8 cellular contexts compared by ENCODE assay signal in the genomic region with DNA sequence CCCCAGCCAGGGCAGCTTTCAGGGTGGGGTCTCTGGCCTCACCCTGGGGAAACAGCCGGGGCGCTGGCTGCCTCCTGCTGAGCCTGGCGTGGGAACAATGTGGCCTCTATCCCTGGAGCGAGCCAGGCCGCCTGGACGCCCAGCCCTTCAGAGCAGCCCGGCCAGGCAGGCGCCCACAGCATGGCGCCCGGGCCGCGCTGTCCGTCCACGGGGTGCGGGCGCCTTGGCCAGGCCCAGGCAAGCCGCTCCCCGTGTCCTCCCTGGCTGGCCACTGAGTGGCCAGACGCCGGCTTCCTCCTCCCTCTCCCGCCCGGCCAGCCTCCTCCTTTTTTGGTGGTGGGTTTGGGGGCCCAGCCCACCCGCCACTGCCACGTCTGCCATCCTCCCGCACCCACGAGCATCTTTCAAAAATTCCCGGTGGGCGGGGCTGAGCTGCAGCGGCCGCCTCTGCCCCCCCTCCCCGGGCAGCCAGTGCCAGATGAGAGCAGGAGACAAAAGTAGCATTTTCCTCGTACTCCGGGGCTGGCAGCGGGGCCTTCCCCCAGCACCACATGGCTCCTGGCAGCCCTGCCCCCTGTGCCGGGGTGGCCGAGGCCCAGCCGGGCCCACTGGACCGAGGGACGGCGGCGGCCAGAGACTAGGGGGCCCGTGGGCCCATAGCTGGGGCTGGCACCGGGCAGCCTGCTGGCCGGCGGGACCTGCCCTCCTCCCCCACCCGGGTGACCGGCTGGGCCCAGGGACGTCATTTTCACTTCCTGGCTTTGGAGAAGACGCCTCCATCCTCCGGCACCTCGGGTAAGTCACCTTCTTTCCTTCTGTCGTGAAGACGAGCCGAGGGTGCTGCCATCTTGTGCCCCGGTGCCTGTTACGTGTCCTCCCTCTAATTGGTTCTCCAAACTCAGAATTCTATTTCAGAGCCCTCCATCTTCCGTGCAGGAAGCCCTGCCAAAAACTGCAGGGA.
A peak's percentile ranks its signal among the peaks of the same experiment; 100 is the strongest.
DNase-seq lines count a peak whose midpoint lies in the region; ATAC-seq, FAIRE-seq and TF ChIP-seq lines count a peak whose summit lies in the region.

No MANE protein-coding gene starts in this region.

- H3K4me2 ChIP-seq in A549, result peak overlapping the region; percentile 96
- H3K4me2 ChIP-seq in Loucy (ENCODE audit: low read depth, low read length, poor library complexity, severe bottlenecking), result peak overlapping the region; percentile 98

- peak overlapping the region; percentile 100 for H3K9ac ChIP-seq in Loucy (ENCODE audit: low read depth, low read length, poor library complexity, severe bottlenecking)

- peak in 1 of 2 experiments; percentile 93 for DNase-seq in A549 (ENCODE audit: low read depth in 1 of 2, low spot score in 1 of 2)
- peak; percentile 78 to 89 for DNase-seq in breast epithelium (ENCODE audit: low spot score in 2 of 2)
- peak; percentile 56 for DNase-seq in lower lobe of right lung
- DNase-seq in activated gamma-delta T cell treated with Interleukin-2 at 50 U/mL for 16 hours, result no peak

- peaks cover 54% of the 10 kb centered on the region for H3K4me1 ChIP-seq in A549
- H3K4me1 ChIP-seq in Loucy (ENCODE audit: insufficient read depth, low read length, poor library complexity, severe bottlenecking), result peaks cover 43% of the 10 kb centered on the region
- H3K4me1 ChIP-seq in breast epithelium, result peaks cover 0 to 18% of the 10 kb centered on the region in 2 donors
- peaks cover 93% of the 10 kb centered on the region for H3K4me1 ChIP-seq in lower lobe of right lung

- H3K27me3 ChIP-seq in Loucy (ENCODE audit: insufficient read depth, low read length, poor library complexity, severe bottlenecking) (peaks cover 12% of the 10 kb centered on the region), breast epithelium (no peaks in the 10 kb centered on the region), lower lobe of right lung (ENCODE audit: low read depth) (no peaks in the 10 kb centered on the region)

- H3K4me3 ChIP-seq in A549 (peak overlapping the region; percentile 52), Loucy (ENCODE audit: low read length, poor library complexity, severe bottlenecking) (peak overlapping the region; percentile 88), breast epithelium (peak overlapping the region; percentile 85 to 98 (median 97)), lower lobe of right lung (peak overlapping the region; percentile 93)

- H3K27ac ChIP-seq in A549, result peak overlapping the region; percentile 99 to 100
- peak overlapping the region; percentile 99 to 100 for H3K27ac ChIP-seq in breast epithelium
- H3K27ac ChIP-seq in lower lobe of right lung, result peak overlapping the region; percentile 98

- H4K20me1 ChIP-seq in Loucy (ENCODE audit: insufficient read depth, low read length, poor library complexity, severe bottlenecking), result peaks cover 82% of the 10 kb centered on the region

- H3K36me3 ChIP-seq in Loucy (ENCODE audit: insufficient read depth, low read length) (peaks cover 79% of the 10 kb centered on the region; the same call in 1 of the 2 replicates), breast epithelium (no peaks in the 10 kb centered on the region), lower lobe of right lung (peaks cover 35% of the 10 kb centered on the region)

- POLR2A ChIA-PET in A549 (lab: Yijun Ruan, JAX), result interaction anchor here (0.8 to 4.4 kb wide), 6 partner anchors 8 to 73 kb away, joined by 3 to 39 read pairs (median 4); no protein-coding TSS in a partner anchor

- peak; percentile 30 for TF ChIP-seq POLR2A in A549 (IDR thresholded peaks at IDR 0.05; ENCODE audit: low read length)
- TF ChIP-seq POLR2A in breast epithelium (IDR thresholded peaks at IDR 0.05), result no peak

- H2AFZ ChIP-seq in Loucy (ENCODE audit: low read length), result no peak overlapping the region

- WGBS in A549 (ENCODE audit: missing lambda C conversion rate), result under 1% methylated on average over 15 of the region's 57 CpGs

- intact Hi-C loops in breast epithelium (cut with DNase I; ENCODE audit: low total_unique reads), result no loop called here
- intact Hi-C loops in lower lobe of right lung (cut with DNase I), result no loop called here

- no peak for TF ChIP-seq EP300 in A549 (IDR thresholded peaks at IDR 0.05)

- H3F3A ChIP-seq in Loucy (ENCODE audit: low read depth), result no peaks in the 10 kb centered on the region

- H3K9me2 ChIP-seq in Loucy (replicated peaks; ENCODE audit: low read depth, low read length), result no peaks in the 10 kb centered on the region

- TF ChIP-seq CTCF in A549 (IDR thresholded peaks at IDR 0.05), result no peak
- TF ChIP-seq CTCF in Loucy (conservative IDR thresholded peaks at IDR 0.05; ENCODE audit: low read length), result 0 out of 2 replicates have a peak, but pooled peaks have one; percentile 17
- TF ChIP-seq CTCF in breast epithelium (IDR thresholded peaks at IDR 0.05), result no peak
- TF ChIP-seq CTCF in lower lobe of right lung (IDR thresholded peaks at IDR 0.05), result no peak

- no peak for TF ChIP-seq RAD21 in A549 (conservative IDR thresholded peaks at IDR 0.05 in 1 of 2, IDR thresholded peaks at IDR 0.05 in 1 of 2)

- CTCF ChIA-PET in A549 (lab: Yijun Ruan, JAX), result interaction anchor here (0.6 to 2.4 kb wide), 6 partner anchors 9 to 86 kb away, joined by 3 to 14 read pairs (median 3); no protein-coding TSS in a partner anchor

- FAIRE-seq in A549 (lab: Jason Lieb, UNC), result no peak

- no peaks in the 10 kb centered on the region for H3K9me3 ChIP-seq in A549
- no peaks in the 10 kb centered on the region for H3K9me3 ChIP-seq in Loucy (ENCODE audit: insufficient read depth, low read depth, low read length)
- H3K9me3 ChIP-seq in breast epithelium, result no peaks in the 10 kb centered on the region
- H3K9me3 ChIP-seq in lower lobe of right lung, result no peaks in the 10 kb centered on the region

- H3K79me2 ChIP-seq in Loucy (ENCODE audit: insufficient read depth, low read length), result peaks cover 100% of the 10 kb centered on the region

- ATAC-seq in A549 (peak; percentile 64 to 71), lower lobe of right lung (peak; percentile 29 to 46), HG03045 (IDR thresholded peaks at IDR 0.05; ENCODE audit: unreplicated experiment) (no peak), GM18861 (IDR thresholded peaks at IDR 0.05; ENCODE audit: unreplicated experiment) (no peak), GM19324 (IDR thresholded peaks at IDR 0.05; ENCODE audit: low FRiP score, unreplicated experiment) (no peak)

TF ChIP-seq in A549, 52 proteins besides CTCF, POLR2A, EP300 and RAD21 (continues in another document):
- TF ChIP-seq ZFP36 (IDR thresholded peaks at IDR 0.05; ENCODE audit: borderline replicate concordance, partially characterized antibody) (no peak), SREBF2 (IDR thresholded peaks at IDR 0.05) (no peak), KDM1A (IDR thresholded peaks at IDR 0.05; ENCODE audit: low read depth) (no peak), FOXS1 (CRISPR knock-in tag; IDR thresholded peaks at IDR 0.05) (no peak), MAZ (IDR thresholded peaks at IDR 0.05; ENCODE audit: borderline replicate concordance, low read depth, low read length) (no peak), NFE2L2 (conservative IDR thresholded peaks at IDR 0.05; ENCODE audit: low read length) (no peak), KDM5A (IDR thresholded peaks at IDR 0.05) (no peak), HEYL (CRISPR knock-in tag; IDR thresholded peaks at IDR 0.05) (no peak), MAX (IDR thresholded peaks at IDR 0.05) (peak; percentile 79; the same call in 1 of the 2 replicates), HDAC2 (IDR thresholded peaks at IDR 0.05) (no peak), CEBPB (IDR thresholded peaks at IDR 0.05) (no peak), NR3C1 (IDR thresholded peaks at IDR 0.05) (no peak), MAFK (IDR thresholded peaks at IDR 0.05; ENCODE audit: partially characterized antibody) (no peak), CBX8 (IDR thresholded peaks at IDR 0.05) (no peak), GATA3 (IDR thresholded peaks at IDR 0.05; ENCODE audit: borderline replicate concordance) (0 out of 2 replicates have a peak, but pooled peaks have one; percentile 20), ZNF302 (CRISPR knock-in tag; IDR thresholded peaks at IDR 0.05) (no peak), EHMT2 (IDR thresholded peaks at IDR 0.05; ENCODE audit: low read depth) (no peak), ESRRA (IDR thresholded peaks at IDR 0.05; ENCODE audit: borderline replicate concordance, low read length) (no peak), E2F6 (IDR thresholded peaks at IDR 0.05; ENCODE audit: borderline replicate concordance, low read depth) (0 out of 2 replicates have a peak, but pooled peaks have one; percentile 30), RNF2 (IDR thresholded peaks at IDR 0.05; ENCODE audit: borderline replicate concordance, low read depth) (no peak), CHD2 (IDR thresholded peaks at IDR 0.05; ENCODE audit: low read length, partially characterized antibody) (no peak)
- TF ChIP-seq, protein P1, sequence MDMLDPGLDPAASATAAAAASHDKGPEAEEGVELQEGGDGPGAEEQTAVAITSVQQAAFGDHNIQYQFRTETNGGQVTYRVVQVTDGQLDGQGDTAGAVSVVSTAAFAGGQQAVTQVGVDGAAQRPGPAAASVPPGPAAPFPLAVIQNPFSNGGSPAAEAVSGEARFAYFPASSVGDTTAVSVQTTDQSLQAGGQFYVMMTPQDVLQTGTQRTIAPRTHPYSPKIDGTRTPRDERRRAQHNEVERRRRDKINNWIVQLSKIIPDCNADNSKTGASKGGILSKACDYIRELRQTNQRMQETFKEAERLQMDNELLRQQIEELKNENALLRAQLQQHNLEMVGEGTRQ (IDR thresholded peaks at IDR 0.05), result no peak

Comparison
In these comparisons a context has a peak if more than half of its experiments do, and no peak if none do; other contexts are left out.
1. ATAC-seq: peak in A549 (2 of 2) and lower lobe of right lung (2 of 2); none in HG03045 (single experiment), GM18861 (single experiment) and GM19324 (single experiment).
2. Peak in every context shown above with its lines, with median percentiles within 50 percentile points of each other: H3K27ac ChIP-seq and H3K4me3 ChIP-seq.